Comparison of ENCODE assay signal across 1 cellular context in the genomic region with DNA sequence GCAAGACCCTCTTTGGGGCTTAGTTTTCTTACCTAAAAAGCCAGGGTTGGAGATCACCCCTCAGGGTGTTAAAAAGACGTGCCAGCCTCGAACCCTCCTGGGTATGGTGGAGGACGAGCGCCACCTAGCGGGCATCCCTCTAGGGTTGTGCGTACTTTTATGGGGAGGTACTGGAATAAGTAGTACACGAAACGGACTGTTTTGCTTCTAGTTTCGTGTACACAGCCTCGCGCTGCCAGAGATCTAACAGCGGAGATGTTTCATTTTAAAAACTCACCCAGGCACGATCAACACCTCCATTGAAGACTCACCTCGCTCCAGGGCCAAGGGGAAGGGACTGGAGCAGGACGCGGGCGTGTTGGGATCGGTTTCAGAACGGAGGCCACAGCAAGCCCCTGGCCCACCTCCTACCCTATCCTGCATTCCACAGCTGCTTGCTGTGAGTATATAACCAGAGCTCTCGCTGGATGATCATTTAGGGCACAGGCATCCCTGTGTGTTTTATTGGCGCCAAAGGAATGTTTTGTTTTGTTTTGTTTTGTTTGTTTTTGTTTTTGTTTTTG.
TF ChIP-seq lines count a peak whose summit lies in the region.

No MANE protein-coding gene starts in this region.

TF ChIP-seq in GM12878, 131 proteins besides CTCF, POLR2A, EP300 and RAD21 (continued from another document):
- TF ChIP-seq DPF2 (IDR thresholded peaks at IDR 0.05) (no peak), RBBP5 (conservative IDR thresholded peaks at IDR 0.05) (no peak), CREB1 (IDR thresholded peaks at IDR 0.05; ENCODE audit: low read depth) (0 out of 2 replicates have a peak, but pooled peaks have one; percentile 32), SMC3 (IDR thresholded peaks at IDR 0.05; ENCODE audit: borderline replicate concordance, low read length) (peak; percentile 95), WRNIP1 (IDR thresholded peaks at IDR 0.05; ENCODE audit: borderline replicate concordance, low read depth, low read length) (0 out of 2 replicates have a peak, but pooled peaks have one; percentile 30), ZBED1 (IDR thresholded peaks at IDR 0.05; ENCODE audit: borderline replicate concordance) (no peak), NR2C2 (IDR thresholded peaks at IDR 0.05; ENCODE audit: borderline replicate concordance, control insufficient read depth, insufficient read length, low read depth) (no peak), ZNF207 (IDR thresholded peaks at IDR 0.05; ENCODE audit: borderline replicate concordance) (peak; percentile 70; the same call in 1 of the 2 replicates), FOXK2 (IDR thresholded peaks at IDR 0.05) (peak; percentile 49; the same call in 1 of the 2 replicates), SP1 (IDR thresholded peaks at IDR 0.05; ENCODE audit: low read depth, low read length) (no peak), RCOR1 (conservative IDR thresholded peaks at IDR 0.05; ENCODE audit: low read depth, low read length) (peak; percentile 28; the same call in 1 of the 2 replicates), HCFC1 (IDR thresholded peaks at IDR 0.05; ENCODE audit: low read length) (0 out of 2 replicates have a peak, but pooled peaks have one; percentile 21), KLF5 (IDR thresholded peaks at IDR 0.05; ENCODE audit: partially characterized antibody) (peak; percentile 73), BHLHE40 (IDR thresholded peaks at IDR 0.05; ENCODE audit: borderline replicate concordance in 1 of 2, low read depth in 2 of 2, low read length in 1 of 2) (peak; percentile 24 to 55; a peak in 2 of 4 replicates), PAX8 (IDR thresholded peaks at IDR 0.05) (peak; percentile 76; the same call in 1 of the 2 replicates), IKZF1 (conservative IDR thresholded peaks at IDR 0.05) (peak; percentile 37; the same call in 1 of the 2 replicates), SMARCA5 (IDR thresholded peaks at IDR 0.05) (peak; percentile 76; the same call in 1 of the 2 replicates), JUND (IDR thresholded peaks at IDR 0.05; ENCODE audit: low read depth, low read length) (no peak)
- TF ChIP-seq, protein P1, sequence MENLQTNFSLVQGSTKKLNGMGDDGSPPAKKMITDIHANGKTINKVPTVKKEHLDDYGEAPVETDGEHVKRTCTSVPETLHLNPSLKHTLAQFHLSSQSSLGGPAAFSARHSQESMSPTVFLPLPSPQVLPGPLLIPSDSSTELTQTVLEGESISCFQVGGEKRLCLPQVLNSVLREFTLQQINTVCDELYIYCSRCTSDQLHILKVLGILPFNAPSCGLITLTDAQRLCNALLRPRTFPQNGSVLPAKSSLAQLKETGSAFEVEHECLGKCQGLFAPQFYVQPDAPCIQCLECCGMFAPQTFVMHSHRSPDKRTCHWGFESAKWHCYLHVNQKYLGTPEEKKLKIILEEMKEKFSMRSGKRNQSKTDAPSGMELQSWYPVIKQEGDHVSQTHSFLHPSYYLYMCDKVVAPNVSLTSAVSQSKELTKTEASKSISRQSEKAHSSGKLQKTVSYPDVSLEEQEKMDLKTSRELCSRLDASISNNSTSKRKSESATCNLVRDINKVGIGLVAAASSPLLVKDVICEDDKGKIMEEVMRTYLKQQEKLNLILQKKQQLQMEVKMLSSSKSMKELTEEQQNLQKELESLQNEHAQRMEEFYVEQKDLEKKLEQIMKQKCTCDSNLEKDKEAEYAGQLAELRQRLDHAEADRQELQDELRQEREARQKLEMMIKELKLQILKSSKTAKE (IDR thresholded peaks at IDR 0.05; ENCODE audit: low read depth, poor library complexity, severe bottlenecking) = peak; percentile 52
- TF ChIP-seq, protein P2, sequence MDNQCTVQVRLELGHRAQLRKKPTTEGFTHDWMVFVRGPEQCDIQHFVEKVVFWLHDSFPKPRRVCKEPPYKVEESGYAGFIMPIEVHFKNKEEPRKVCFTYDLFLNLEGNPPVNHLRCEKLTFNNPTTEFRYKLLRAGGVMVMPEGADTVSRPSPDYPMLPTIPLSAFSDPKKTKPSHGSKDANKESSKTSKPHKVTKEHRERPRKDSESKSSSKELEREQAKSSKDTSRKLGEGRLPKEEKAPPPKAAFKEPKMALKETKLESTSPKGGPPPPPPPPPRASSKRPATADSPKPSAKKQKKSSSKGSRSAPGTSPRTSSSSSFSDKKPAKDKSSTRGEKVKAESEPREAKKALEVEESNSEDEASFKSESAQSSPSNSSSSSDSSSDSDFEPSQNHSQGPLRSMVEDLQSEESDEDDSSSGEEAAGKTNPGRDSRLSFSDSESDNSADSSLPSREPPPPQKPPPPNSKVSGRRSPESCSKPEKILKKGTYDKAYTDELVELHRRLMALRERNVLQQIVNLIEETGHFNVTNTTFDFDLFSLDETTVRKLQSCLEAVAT (IDR thresholded peaks at IDR 0.05) = 0 out of 2 replicates have a peak, but pooled peaks have one; percentile 20
- TF ChIP-seq, protein P3, sequence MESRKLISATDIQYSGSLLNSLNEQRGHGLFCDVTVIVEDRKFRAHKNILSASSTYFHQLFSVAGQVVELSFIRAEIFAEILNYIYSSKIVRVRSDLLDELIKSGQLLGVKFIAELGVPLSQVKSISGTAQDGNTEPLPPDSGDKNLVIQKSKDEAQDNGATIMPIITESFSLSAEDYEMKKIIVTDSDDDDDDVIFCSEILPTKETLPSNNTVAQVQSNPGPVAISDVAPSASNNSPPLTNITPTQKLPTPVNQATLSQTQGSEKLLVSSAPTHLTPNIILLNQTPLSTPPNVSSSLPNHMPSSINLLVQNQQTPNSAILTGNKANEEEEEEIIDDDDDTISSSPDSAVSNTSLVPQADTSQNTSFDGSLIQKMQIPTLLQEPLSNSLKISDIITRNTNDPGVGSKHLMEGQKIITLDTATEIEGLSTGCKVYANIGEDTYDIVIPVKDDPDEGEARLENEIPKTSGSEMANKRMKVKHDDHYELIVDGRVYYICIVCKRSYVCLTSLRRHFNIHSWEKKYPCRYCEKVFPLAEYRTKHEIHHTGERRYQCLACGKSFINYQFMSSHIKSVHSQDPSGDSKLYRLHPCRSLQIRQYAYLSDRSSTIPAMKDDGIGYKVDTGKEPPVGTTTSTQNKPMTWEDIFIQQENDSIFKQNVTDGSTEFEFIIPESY (IDR thresholded peaks at IDR 0.05) = no peak
- TF ChIP-seq, protein P4, sequence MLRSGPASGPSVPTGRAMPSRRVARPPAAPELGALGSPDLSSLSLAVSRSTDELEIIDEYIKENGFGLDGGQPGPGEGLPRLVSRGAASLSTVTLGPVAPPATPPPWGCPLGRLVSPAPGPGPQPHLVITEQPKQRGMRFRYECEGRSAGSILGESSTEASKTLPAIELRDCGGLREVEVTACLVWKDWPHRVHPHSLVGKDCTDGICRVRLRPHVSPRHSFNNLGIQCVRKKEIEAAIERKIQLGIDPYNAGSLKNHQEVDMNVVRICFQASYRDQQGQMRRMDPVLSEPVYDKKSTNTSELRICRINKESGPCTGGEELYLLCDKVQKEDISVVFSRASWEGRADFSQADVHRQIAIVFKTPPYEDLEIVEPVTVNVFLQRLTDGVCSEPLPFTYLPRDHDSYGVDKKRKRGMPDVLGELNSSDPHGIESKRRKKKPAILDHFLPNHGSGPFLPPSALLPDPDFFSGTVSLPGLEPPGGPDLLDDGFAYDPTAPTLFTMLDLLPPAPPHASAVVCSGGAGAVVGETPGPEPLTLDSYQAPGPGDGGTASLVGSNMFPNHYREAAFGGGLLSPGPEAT (IDR thresholded peaks at IDR 0.05; ENCODE audit: low read depth) = 0 out of 2 replicates have a peak, but pooled peaks have one; percentile 17
- TF ChIP-seq, protein P5, sequence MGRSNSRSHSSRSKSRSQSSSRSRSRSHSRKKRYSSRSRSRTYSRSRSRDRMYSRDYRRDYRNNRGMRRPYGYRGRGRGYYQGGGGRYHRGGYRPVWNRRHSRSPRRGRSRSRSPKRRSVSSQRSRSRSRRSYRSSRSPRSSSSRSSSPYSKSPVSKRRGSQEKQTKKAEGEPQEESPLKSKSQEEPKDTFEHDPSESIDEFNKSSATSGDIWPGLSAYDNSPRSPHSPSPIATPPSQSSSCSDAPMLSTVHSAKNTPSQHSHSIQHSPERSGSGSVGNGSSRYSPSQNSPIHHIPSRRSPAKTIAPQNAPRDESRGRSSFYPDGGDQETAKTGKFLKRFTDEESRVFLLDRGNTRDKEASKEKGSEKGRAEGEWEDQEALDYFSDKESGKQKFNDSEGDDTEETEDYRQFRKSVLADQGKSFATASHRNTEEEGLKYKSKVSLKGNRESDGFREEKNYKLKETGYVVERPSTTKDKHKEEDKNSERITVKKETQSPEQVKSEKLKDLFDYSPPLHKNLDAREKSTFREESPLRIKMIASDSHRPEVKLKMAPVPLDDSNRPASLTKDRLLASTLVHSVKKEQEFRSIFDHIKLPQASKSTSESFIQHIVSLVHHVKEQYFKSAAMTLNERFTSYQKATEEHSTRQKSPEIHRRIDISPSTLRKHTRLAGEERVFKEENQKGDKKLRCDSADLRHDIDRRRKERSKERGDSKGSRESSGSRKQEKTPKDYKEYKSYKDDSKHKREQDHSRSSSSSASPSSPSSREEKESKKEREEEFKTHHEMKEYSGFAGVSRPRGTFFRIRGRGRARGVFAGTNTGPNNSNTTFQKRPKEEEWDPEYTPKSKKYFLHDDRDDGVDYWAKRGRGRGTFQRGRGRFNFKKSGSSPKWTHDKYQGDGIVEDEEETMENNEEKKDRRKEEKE (IDR thresholded peaks at IDR 0.05) = no peak
TF ChIP-seq in GM12878: peak in this region for 22.
